8 cellular contexts compared by ENCODE assay signal in the genomic region with DNA sequence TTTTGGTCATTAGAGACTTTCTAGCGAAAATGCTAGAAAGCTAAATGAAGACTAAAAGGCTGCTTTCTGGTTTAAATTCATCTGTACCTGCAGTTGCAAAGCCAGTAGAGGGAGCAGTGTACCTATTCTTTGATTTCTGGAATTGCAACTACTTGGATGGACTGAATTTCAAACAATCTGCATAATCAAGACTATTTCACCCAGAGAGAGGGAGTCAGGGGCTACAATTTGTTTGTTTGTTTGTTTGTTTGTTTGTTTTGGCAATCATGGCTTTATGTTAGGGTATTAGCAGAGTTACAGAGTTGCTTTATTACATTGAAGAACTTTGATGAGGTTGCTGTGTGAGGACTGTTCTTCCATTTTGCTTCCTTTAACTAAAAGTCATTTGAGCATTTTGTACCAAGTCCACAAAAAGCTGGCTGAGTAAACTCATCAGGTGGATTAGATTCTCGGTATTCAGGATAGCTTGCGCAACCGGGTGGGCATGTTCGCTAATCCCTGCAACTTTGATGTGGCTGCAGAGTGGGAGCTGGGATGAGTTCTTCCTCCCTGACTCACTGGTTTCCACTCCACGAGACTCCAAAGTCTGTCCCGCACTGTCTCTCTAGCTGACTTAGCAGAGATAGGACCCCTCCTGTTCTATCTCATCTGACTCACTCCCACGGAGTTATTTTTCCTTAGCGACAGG.
DNase-seq lines count a peak whose midpoint lies in the region; ATAC-seq and TF ChIP-seq lines count a peak whose summit lies in the region.

No MANE protein-coding gene starts in this region.

- no peaks in the 10 kb centered on the region for H3K27me3 ChIP-seq in cardiac muscle cell

- DNase-seq in NCI-H1436 (lab: John Stamatoyannopoulos, UW) (peak; percentile 3), NCI-H1436 treated with DMSO at 0.1 percent for 48 hours (lab: John Stamatoyannopoulos, UW) (no peak), NAMALWA (ENCODE audit: low spot score) (peak; percentile 62), cardiac muscle cell (ENCODE audit: low read depth in 1 of 2, low spot score in 1 of 2) (peak; percentile 57 to 87), retina (peak; percentile 43)
- no peak for DNase-seq in effector CD4-positive, alpha-beta T cell

- TF ChIP-seq CTCF in VCaP (conservative IDR thresholded peaks at IDR 0.05) (peak; percentile 87), cardiac muscle cell (IDR thresholded peaks at IDR 0.05; ENCODE audit: low read depth, low read length) (peak; percentile 83)

- no peaks in the 10 kb centered on the region for H3K9me3 ChIP-seq in cardiac muscle cell (ENCODE audit: low read depth)

- H3K4me1 ChIP-seq in cardiac muscle cell (ENCODE audit: low read depth), result no peaks in the 10 kb centered on the region

- H3K36me3 ChIP-seq in cardiac muscle cell, result no peaks in the 10 kb centered on the region

- H3K27ac ChIP-seq in VCaP, result no peak overlapping the region
- no peak overlapping the region for H3K27ac ChIP-seq in cardiac muscle cell

- H3K4me3 ChIP-seq in cardiac muscle cell, result no peak overlapping the region

- ATAC-seq in GM21423 (IDR thresholded peaks at IDR 0.05; ENCODE audit: unreplicated experiment), result no peak

Comparison
In these comparisons a context has a peak if more than half of its experiments do, and no peak if none do; other contexts are left out.
1. DNase-seq: peak in NCI-H1436 (single experiment), NAMALWA (single experiment), cardiac muscle cell (2 of 2) and retina (single experiment); none in NCI-H1436 treated with DMSO at 0.1 percent for 48 hours (single experiment) and effector CD4-positive, alpha-beta T cell (single experiment).